1 cellular context compared by ENCODE assay signal in the genomic region with DNA sequence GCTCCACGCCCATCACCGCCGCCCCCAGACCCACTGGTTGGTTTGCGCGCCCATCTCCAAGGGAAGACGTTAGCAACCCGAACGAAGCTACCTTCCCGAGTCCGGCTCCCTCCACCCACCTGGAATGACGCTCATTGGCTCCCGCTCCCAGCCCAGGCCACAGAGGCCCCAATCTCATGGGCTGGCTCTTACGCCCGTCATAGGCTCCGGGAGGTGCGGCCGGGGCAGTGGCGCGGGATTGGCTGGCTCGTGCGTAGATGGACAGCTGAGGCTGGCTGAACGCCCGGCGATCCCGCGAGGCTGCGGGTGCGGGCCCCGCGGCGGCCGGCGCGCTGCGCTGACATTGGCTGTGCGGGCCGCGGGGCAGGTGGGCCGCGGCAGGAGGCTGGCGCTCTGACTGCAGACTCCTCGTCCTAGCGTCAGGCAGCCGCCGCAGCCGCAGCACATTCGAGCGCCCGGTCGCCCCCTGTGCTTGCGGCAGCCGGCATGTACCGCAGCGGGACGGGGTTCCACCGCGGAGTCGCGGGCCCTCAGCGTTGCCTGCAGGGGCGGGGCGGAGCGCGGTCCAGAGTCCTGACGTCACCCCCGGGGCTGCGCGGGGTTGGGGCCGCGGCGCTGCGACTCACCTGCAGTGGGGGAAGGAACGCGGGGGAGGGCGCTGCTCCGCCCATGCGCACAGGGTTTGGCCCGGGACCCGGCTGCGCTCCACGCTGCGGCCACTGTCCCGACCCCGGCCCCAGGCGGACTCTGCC.
A peak's percentile ranks its signal among the peaks of the same experiment; 100 is the strongest.
TF ChIP-seq lines count a peak whose summit lies in the region.

No MANE protein-coding gene starts in this region.

TF ChIP-seq in HepG2, 621 proteins besides CTCF, POLR2A, EP300 and RAD21 (continued from another document and continues in another):
- TF ChIP-seq, protein P1, sequence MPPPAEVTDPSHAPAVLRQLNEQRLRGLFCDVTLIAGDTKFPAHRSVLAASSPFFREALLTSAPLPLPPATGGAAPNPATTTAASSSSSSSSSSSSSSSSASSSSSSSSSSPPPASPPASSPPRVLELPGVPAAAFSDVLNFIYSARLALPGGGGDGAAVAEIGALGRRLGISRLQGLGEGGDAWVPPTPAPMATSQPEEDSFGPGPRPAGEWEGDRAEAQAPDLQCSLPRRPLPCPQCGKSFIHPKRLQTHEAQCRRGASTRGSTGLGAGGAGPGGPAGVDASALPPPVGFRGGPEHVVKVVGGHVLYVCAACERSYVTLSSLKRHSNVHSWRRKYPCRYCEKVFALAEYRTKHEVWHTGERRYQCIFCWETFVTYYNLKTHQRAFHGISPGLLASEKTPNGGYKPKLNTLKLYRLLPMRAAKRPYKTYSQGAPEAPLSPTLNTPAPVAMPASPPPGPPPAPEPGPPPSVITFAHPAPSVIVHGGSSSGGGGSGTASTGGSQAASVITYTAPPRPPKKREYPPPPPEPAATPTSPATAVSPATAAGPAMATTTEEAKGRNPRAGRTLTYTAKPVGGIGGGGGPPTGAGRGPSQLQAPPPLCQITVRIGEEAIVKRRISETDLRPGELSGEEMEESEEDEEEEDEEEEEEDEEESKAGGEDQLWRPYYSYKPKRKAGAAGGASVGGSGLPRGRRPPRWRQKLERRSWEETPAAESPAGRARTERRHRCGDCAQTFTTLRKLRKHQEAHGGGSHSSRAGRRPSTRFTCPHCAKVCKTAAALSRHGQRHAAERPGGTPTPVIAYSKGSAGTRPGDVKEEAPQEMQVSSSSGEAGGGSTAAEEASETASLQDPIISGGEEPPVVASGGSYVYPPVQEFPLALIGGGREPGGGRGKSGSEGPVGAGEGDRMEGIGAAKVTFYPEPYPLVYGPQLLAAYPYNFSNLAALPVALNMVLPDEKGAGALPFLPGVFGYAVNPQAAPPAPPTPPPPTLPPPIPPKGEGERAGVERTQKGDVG (CRISPR knock-in tag; IDR thresholded peaks at IDR 0.05; ENCODE audit: borderline replicate concordance), result no peak
- TF ChIP-seq TEAD2 (CRISPR knock-in tag; IDR thresholded peaks at IDR 0.05) (no peak), IKZF5 (CRISPR knock-in tag; IDR thresholded peaks at IDR 0.05) (peak; percentile 14; the same call in 1 of the 2 replicates), CHCHD3 (CRISPR knock-in tag; IDR thresholded peaks at IDR 0.05) (no peak), ZNF576 (CRISPR knock-in tag; IDR thresholded peaks at IDR 0.05) (no peak), ZNF607 (CRISPR knock-in tag; IDR thresholded peaks at IDR 0.05; ENCODE audit: borderline replicate concordance) (no peak; the same call in 1 of the 2 replicates), HNRNPK (IDR thresholded peaks at IDR 0.05; ENCODE audit: low read depth, low read length, poor library complexity, severe bottlenecking) (peak; percentile 31), SAP130 (CRISPR knock-in tag; IDR thresholded peaks at IDR 0.05; ENCODE audit: low read depth) (peak; percentile 82), HMGA1 (CRISPR knock-in tag; conservative IDR thresholded peaks at IDR 0.05) (no peak), ZFX (CRISPR knock-in tag; IDR thresholded peaks at IDR 0.05; ENCODE audit: low read depth) (peak; percentile 93), SMARCC2 (IDR thresholded peaks at IDR 0.05) (no peak), ARID2 (CRISPR knock-in tag; IDR thresholded peaks at IDR 0.05; ENCODE audit: borderline replicate concordance) (no peak), ZNF256 (CRISPR knock-in tag; conservative IDR thresholded peaks at IDR 0.05) (no peak), CENPX (CRISPR knock-in tag; IDR thresholded peaks at IDR 0.05) (no peak), ZNF207 (IDR thresholded peaks at IDR 0.05; ENCODE audit: borderline replicate concordance) (no peak), ZNF335 (CRISPR knock-in tag; IDR thresholded peaks at IDR 0.05) (no peak), BCL6 (CRISPR knock-in tag; IDR thresholded peaks at IDR 0.05) (peak; percentile 43; the same call in 1 of the 2 replicates), ZNF160 (CRISPR knock-in tag; IDR thresholded peaks at IDR 0.05) (peak; percentile 54; the same call in 1 of the 2 replicates), ZNF124 (CRISPR knock-in tag; IDR thresholded peaks at IDR 0.05) (no peak), GATAD1 (CRISPR knock-in tag; IDR thresholded peaks at IDR 0.05) (peak; percentile 35; the same call in 1 of the 2 replicates), NR3C1 (CRISPR knock-in tag; IDR thresholded peaks at IDR 0.05) (no peak), ZNF414 (CRISPR knock-in tag; IDR thresholded peaks at IDR 0.05) (0 out of 2 replicates have a peak, but pooled peaks have one; percentile 35), NAIF1 (CRISPR knock-in tag; IDR thresholded peaks at IDR 0.05; ENCODE audit: borderline replicate concordance) (no peak), ZMAT5 (CRISPR knock-in tag; IDR thresholded peaks at IDR 0.05; ENCODE audit: borderline replicate concordance, low read depth) (no peak), ATF7 (IDR thresholded peaks at IDR 0.05) (peak; percentile 83), ATF7 (CRISPR knock-in tag; IDR thresholded peaks at IDR 0.05) (peak; percentile 98), ZNF567 (CRISPR knock-in tag; IDR thresholded peaks at IDR 0.05; ENCODE audit: borderline replicate concordance) (no peak; the same call in 1 of the 2 replicates), ZNF432 (CRISPR knock-in tag; IDR thresholded peaks at IDR 0.05; ENCODE audit: borderline replicate concordance) (no peak), RNF219 (CRISPR knock-in tag; IDR thresholded peaks at IDR 0.05) (no peak), DR1 (CRISPR knock-in tag; IDR thresholded peaks at IDR 0.05) (no peak), HMG20A (CRISPR knock-in tag; IDR thresholded peaks at IDR 0.05; ENCODE audit: borderline replicate concordance) (no peak), MTERF4 (CRISPR knock-in tag; IDR thresholded peaks at IDR 0.05) (no peak), HNRNPL (IDR thresholded peaks at IDR 0.05; ENCODE audit: low read depth, low read length) (no peak), PPARG (CRISPR knock-in tag; conservative IDR thresholded peaks at IDR 0.05) (no peak; the same call in 1 of the 2 replicates), IRF2 (CRISPR knock-in tag; IDR thresholded peaks at IDR 0.05) (no peak), ZNF772 (CRISPR knock-in tag; IDR thresholded peaks at IDR 0.05) (no peak; the same call in 1 of the 2 replicates), ZNF569 (CRISPR knock-in tag; IDR thresholded peaks at IDR 0.05; ENCODE audit: borderline replicate concordance) (no peak), POLR2AphosphoS5 (IDR thresholded peaks at IDR 0.05; ENCODE audit: low read depth, low read length) (peak; percentile 56), ZNF484 (CRISPR knock-in tag; IDR thresholded peaks at IDR 0.05; ENCODE audit: borderline replicate concordance, low read depth) (no peak), PHF21A (CRISPR knock-in tag; IDR thresholded peaks at IDR 0.05) (peak; percentile 54), NFYB (CRISPR knock-in tag; IDR thresholded peaks at IDR 0.05) (peak; percentile 91), RBFOX2 (IDR thresholded peaks at IDR 0.05; ENCODE audit: low read depth, low read length) (peak; percentile 92), ZNF281 (CRISPR knock-in tag; IDR thresholded peaks at IDR 0.05; ENCODE audit: borderline replicate concordance) (peak; percentile 76; the same call in 1 of the 2 replicates), ZNF773 (CRISPR knock-in tag; IDR thresholded peaks at IDR 0.05; ENCODE audit: borderline replicate concordance) (no peak), HIVEP1 (CRISPR knock-in tag; IDR thresholded peaks at IDR 0.05) (no peak)
- TF ChIP-seq, protein P2, sequence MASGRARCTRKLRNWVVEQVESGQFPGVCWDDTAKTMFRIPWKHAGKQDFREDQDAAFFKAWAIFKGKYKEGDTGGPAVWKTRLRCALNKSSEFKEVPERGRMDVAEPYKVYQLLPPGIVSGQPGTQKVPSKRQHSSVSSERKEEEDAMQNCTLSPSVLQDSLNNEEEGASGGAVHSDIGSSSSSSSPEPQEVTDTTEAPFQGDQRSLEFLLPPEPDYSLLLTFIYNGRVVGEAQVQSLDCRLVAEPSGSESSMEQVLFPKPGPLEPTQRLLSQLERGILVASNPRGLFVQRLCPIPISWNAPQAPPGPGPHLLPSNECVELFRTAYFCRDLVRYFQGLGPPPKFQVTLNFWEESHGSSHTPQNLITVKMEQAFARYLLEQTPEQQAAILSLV (CRISPR knock-in tag; IDR thresholded peaks at IDR 0.05; ENCODE audit: borderline replicate concordance), result peak; percentile 88; the same call in 1 of the 2 replicates
- TF ChIP-seq, protein P3, sequence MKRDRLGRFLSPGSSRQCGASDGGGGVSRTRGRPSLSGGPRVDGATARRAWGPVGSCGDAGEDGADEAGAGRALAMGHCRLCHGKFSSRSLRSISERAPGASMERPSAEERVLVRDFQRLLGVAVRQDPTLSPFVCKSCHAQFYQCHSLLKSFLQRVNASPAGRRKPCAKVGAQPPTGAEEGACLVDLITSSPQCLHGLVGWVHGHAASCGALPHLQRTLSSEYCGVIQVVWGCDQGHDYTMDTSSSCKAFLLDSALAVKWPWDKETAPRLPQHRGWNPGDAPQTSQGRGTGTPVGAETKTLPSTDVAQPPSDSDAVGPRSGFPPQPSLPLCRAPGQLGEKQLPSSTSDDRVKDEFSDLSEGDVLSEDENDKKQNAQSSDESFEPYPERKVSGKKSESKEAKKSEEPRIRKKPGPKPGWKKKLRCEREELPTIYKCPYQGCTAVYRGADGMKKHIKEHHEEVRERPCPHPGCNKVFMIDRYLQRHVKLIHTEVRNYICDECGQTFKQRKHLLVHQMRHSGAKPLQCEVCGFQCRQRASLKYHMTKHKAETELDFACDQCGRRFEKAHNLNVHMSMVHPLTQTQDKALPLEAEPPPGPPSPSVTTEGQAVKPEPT (CRISPR knock-in tag; IDR thresholded peaks at IDR 0.05; ENCODE audit: low read depth), result peak; percentile 56; the same call in 1 of the 2 replicates
- TF ChIP-seq, protein P4, sequence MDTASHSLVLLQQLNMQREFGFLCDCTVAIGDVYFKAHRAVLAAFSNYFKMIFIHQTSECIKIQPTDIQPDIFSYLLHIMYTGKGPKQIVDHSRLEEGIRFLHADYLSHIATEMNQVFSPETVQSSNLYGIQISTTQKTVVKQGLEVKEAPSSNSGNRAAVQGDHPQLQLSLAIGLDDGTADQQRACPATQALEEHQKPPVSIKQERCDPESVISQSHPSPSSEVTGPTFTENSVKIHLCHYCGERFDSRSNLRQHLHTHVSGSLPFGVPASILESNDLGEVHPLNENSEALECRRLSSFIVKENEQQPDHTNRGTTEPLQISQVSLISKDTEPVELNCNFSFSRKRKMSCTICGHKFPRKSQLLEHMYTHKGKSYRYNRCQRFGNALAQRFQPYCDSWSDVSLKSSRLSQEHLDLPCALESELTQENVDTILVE (CRISPR knock-in tag; IDR thresholded peaks at IDR 0.05), result no peak
